ENCODE assay signal across 7 cellular contexts in genomic region chr13:84917252-84917878, GRCh38.
A peak's percentile ranks its signal among the peaks of the same experiment; 100 is the strongest.
DNase-seq lines count a peak whose midpoint lies in the region; ATAC-seq, FAIRE-seq and TF ChIP-seq lines count a peak whose summit lies in the region.

No MANE protein-coding gene starts in this region.

- DNase-seq in NCI-H1694 (lab: John Stamatoyannopoulos, UW): peak; percentile 23
- peak; percentile 55 for DNase-seq in bronchial epithelial cell (ENCODE audit: low read depth)
- no peak for DNase-seq in prostate gland (ENCODE audit: low spot score)
- no peak for DNase-seq in Peyer's patch
- no peak for DNase-seq in ureter (ENCODE audit: low spot score)

- ATAC-seq in GM18519 (IDR thresholded peaks at IDR 0.05; ENCODE audit: low FRiP score, unreplicated experiment) (peak; percentile 66), GM18502 (IDR thresholded peaks at IDR 0.05; ENCODE audit: poor library complexity, unreplicated experiment) (no peak)

- H3K4me1 ChIP-seq in prostate gland (replicated peaks): no peaks in the 10 kb centered on the region
- no peaks in the 10 kb centered on the region for H3K4me1 ChIP-seq in Peyer's patch

- TF ChIP-seq POLR2A in prostate gland (IDR thresholded peaks at IDR 0.05) (no peak), Peyer's patch (IDR thresholded peaks at IDR 0.05) (no peak)

- H3K4me3 ChIP-seq in bronchial epithelial cell (ENCODE audit: low read depth, low read length) (no peak overlapping the region), prostate gland (no peak overlapping the region), Peyer's patch (no peak overlapping the region)

- H3K27ac ChIP-seq in prostate gland: no peak overlapping the region
- H3K27ac ChIP-seq in Peyer's patch: no peak overlapping the region

- WGBS in prostate gland: 36% methylated on average over 4 of the region's 4 CpGs

- H3K36me3 ChIP-seq in bronchial epithelial cell (ENCODE audit: control insufficient read depth, insufficient read depth, low read length) (no peaks in the 10 kb centered on the region), prostate gland (no peaks in the 10 kb centered on the region), Peyer's patch (no peaks in the 10 kb centered on the region)

- TF ChIP-seq CTCF in bronchial epithelial cell (IDR thresholded peaks at IDR 0.05; ENCODE audit: insufficient read depth, low read length, severe bottlenecking) (no peak), prostate gland (IDR thresholded peaks at IDR 0.05) (peak in 3 of 4 experiments; percentile 37 to 49 (median 45)), Peyer's patch (IDR thresholded peaks at IDR 0.05) (peak in 2 of 6 experiments; percentile 10 to 13)

- H3K27me3 ChIP-seq in bronchial epithelial cell (ENCODE audit: control insufficient read depth, insufficient read depth, low read length): no peaks in the 10 kb centered on the region
- no peaks in the 10 kb centered on the region for H3K27me3 ChIP-seq in prostate gland (replicated peaks; ENCODE audit: insufficient read depth)
- no peaks in the 10 kb centered on the region for H3K27me3 ChIP-seq in Peyer's patch

- H3K9me3 ChIP-seq in prostate gland (no peaks in the 10 kb centered on the region), Peyer's patch (no peaks in the 10 kb centered on the region)

- intact Hi-C loops in prostate gland (cut with DNase I): no loop called here

- FAIRE-seq in bronchial epithelial cell (lab: Jason Lieb, UNC): no peak

Comparison
In these comparisons a context has a peak if more than half of its experiments do, and no peak if none do; other contexts are left out.
1. DNase-seq: peak in NCI-H1694 (single experiment) and bronchial epithelial cell (single experiment); none in prostate gland (single experiment), Peyer's patch (0 of 3) and ureter (single experiment).